Comparison of ENCODE assay signal across 18 cellular contexts in genomic region chrX:42710452-42710851, GRCh38.
DNase-seq lines count a peak whose midpoint lies in the region; ATAC-seq and TF ChIP-seq lines count a peak whose summit lies in the region.
"Had no signal": no experiment of that assay in that cellular context is flagged by ENCODE, and none has a peak within 500 bp of the region (broad histone marks: within the 10 kb centered on the region; RNA-seq: fewer than 3 reads in every experiment).

No MANE protein-coding gene starts in this region.

- H3K9me3 Mint-ChIP-seq in activated T-cell treated with anti-CD3 and anti-CD28 coated beads, Interleukin-2, amount 50 U/mL, for 72 hours = no peaks in the 10 kb centered on the region
- no peaks in the 10 kb centered on the region for H3K9me3 Mint-ChIP-seq in activated T-cell treated with anti-CD3 and anti-CD28 coated beads, Interleukin-2, amount 50 U/mL, for 4 hours
- H3K9me3 Mint-ChIP-seq: CD4-positive, alpha-beta T cell; CD8-positive, alpha-beta memory T cell had no signal

- H3K4me3 ChIP-seq in KMS-11 (IDR thresholded peaks at IDR 0.05; ENCODE audit: insufficient read depth, low read depth, low read length) (no peak overlapping the region), smooth muscle cell (no peak overlapping the region), GM23248 (no peak overlapping the region), gastrocnemius medialis (no peak overlapping the region)
- H3K4me3 ChIP-seq: BLaER1 had no signal

- H3K9me3 ChIP-seq in smooth muscle cell (replicated peaks; ENCODE audit: low read depth) (no peaks in the 10 kb centered on the region), GM23248 (ENCODE audit: low read depth) (no peaks in the 10 kb centered on the region), gastrocnemius medialis (no peaks in the 10 kb centered on the region)
- H3K9me3 ChIP-seq: BLaER1 had no signal

- H3K36me3 Mint-ChIP-seq in activated T-cell treated with anti-CD3 and anti-CD28 coated beads, Interleukin-2, amount 50 U/mL, for 72 hours (ENCODE audit: insufficient read depth in 2 of 2) = no peaks in the 10 kb centered on the region
- no peaks in the 10 kb centered on the region for H3K36me3 Mint-ChIP-seq in activated T-cell treated with anti-CD3 and anti-CD28 coated beads, Interleukin-2, amount 50 U/mL, for 4 hours (ENCODE audit: insufficient read depth)

- in situ Hi-C loops in GM23248 (cut with MboI) = no loop called here
- in situ Hi-C loops in gastrocnemius medialis (cut with MboI; ENCODE audit: low sequenced_read_pairs in 4 of 4) = no loop called here

- H3K27me3 ChIP-seq in KMS-11 (ENCODE audit: insufficient read depth, low read depth) (no peaks in the 10 kb centered on the region), smooth muscle cell (ENCODE audit: low read depth) (no peaks in the 10 kb centered on the region), GM23248 (replicated peaks; ENCODE audit: insufficient read depth) (no peaks in the 10 kb centered on the region), gastrocnemius medialis (no peaks in the 10 kb centered on the region)

- no peak for DNase-seq in activated T-cell treated with anti-CD3 and anti-CD28 coated beads, Interleukin-2, amount 50 U/mL, for 72 hours
- DNase-seq in activated T-cell treated with anti-CD3 and anti-CD28 coated beads, Interleukin-2, amount 50 U/mL, for 4 hours = no peak
- no peak for DNase-seq in smooth muscle cell (lab: John Stamatoyannopoulos, UW; ENCODE audit: unreplicated experiment)
- DNase-seq in activated gamma-delta T cell treated with Interleukin-2 at 50 U/mL for 16 hours = no peak
- DNase-seq in GM23248 = no peak
- DNase-seq in gastrocnemius medialis = no peak
- DNase-seq: CD4-positive, alpha-beta T cell; CD8-positive, alpha-beta memory T cell; DMS 273 treated with DMSO at 0.1 percent for 48 hours; DMS79; GF-D8; H7 had no signal

- H3K4me3 Mint-ChIP-seq in activated T-cell treated with anti-CD3 and anti-CD28 coated beads, Interleukin-2, amount 50 U/mL, for 72 hours = no peak overlapping the region
- no peak overlapping the region for H3K4me3 Mint-ChIP-seq in activated T-cell treated with anti-CD3 and anti-CD28 coated beads, Interleukin-2, amount 50 U/mL, for 4 hours
- H3K4me3 Mint-ChIP-seq: B cell; CD4-positive, alpha-beta T cell; CD8-positive, alpha-beta memory T cell had no signal

- no peaks in the 10 kb centered on the region for H3K36me3 ChIP-seq in KMS-11 (ENCODE audit: insufficient read depth)
- H3K36me3 ChIP-seq in smooth muscle cell (ENCODE audit: low read depth) = no peaks in the 10 kb centered on the region
- H3K36me3 ChIP-seq in GM23248 (ENCODE audit: low read depth) = no peaks in the 10 kb centered on the region
- no peaks in the 10 kb centered on the region for H3K36me3 ChIP-seq in gastrocnemius medialis
- H3K36me3 ChIP-seq: BLaER1 had no signal

- H3F3A ChIP-seq in smooth muscle cell (ENCODE audit: low read depth) = no peaks in the 10 kb centered on the region
- no peaks in the 10 kb centered on the region for H3F3A ChIP-seq in GM23248 (ENCODE audit: insufficient read depth)

- H2AFZ ChIP-seq in KMS-11 (ENCODE audit: low read depth) (0 out of 2 replicates have a peak overlapping the region, but pooled peaks have one; percentile 14), smooth muscle cell (ENCODE audit: low read depth) (peak overlapping the region; percentile 67), GM23248 (no peak overlapping the region)

- peaks cover 6% of the 10 kb centered on the region for H3K27me3 Mint-ChIP-seq in activated T-cell treated with anti-CD3 and anti-CD28 coated beads, Interleukin-2, amount 50 U/mL, for 72 hours (ENCODE audit: low read depth)
- no peaks in the 10 kb centered on the region for H3K27me3 Mint-ChIP-seq in activated T-cell treated with anti-CD3 and anti-CD28 coated beads, Interleukin-2, amount 50 U/mL, for 4 hours (ENCODE audit: low read depth)
- H3K27me3 Mint-ChIP-seq: B cell; CD4-positive, alpha-beta T cell had no signal

- no peak for TF ChIP-seq CTCF in KMS-11 (conservative IDR thresholded peaks at IDR 0.05; ENCODE audit: low read depth, low read length)
- TF ChIP-seq CTCF in smooth muscle cell (IDR thresholded peaks at IDR 0.05; ENCODE audit: borderline replicate concordance, insufficient read depth, poor library complexity, severe bottlenecking) = no peak
- no peak for TF ChIP-seq CTCF in gastrocnemius medialis (IDR thresholded peaks at IDR 0.05 in 4 of 5, conservative IDR thresholded peaks at IDR 0.05 in 1 of 5)

- intact Hi-C loops in gastrocnemius medialis (cut with DNase I; ENCODE audit: low total_unique reads) = no loop called here

- no peaks in the 10 kb centered on the region for H3K4me1 Mint-ChIP-seq in activated T-cell treated with anti-CD3 and anti-CD28 coated beads, Interleukin-2, amount 50 U/mL, for 72 hours (ENCODE audit: low read depth)
- peaks cover 8% of the 10 kb centered on the region for H3K4me1 Mint-ChIP-seq in activated T-cell treated with anti-CD3 and anti-CD28 coated beads, Interleukin-2, amount 50 U/mL, for 4 hours (ENCODE audit: low read depth)

- H3K27ac ChIP-seq in KMS-11 = no peak overlapping the region
- H3K27ac ChIP-seq in smooth muscle cell (ENCODE audit: low read depth) = no peak overlapping the region
- H3K27ac ChIP-seq in GM23248 = no peak overlapping the region
- no peak overlapping the region for H3K27ac ChIP-seq in gastrocnemius medialis
- H3K27ac ChIP-seq: 22Rv1, BLaER1, C4-2B had no signal

- H3K9me2 ChIP-seq in GM23248 (ENCODE audit: insufficient read depth) = no peaks in the 10 kb centered on the region

- H3K27ac Mint-ChIP-seq in activated T-cell treated with anti-CD3 and anti-CD28 coated beads, Interleukin-2, amount 50 U/mL, for 72 hours = peak overlapping the region; percentile 75
- H3K27ac Mint-ChIP-seq: B cell; CD4-positive, alpha-beta T cell had no signal

- ATAC-seq in activated T-cell treated with anti-CD3 and anti-CD28 coated beads, Interleukin-2, amount 50 U/mL, for 72 hours (replicated peaks in 1 of 2) = no peak
- ATAC-seq in activated T-cell treated with anti-CD3 and anti-CD28 coated beads, Interleukin-2, amount 50 U/mL, for 4 hours = no peak
- no peak for ATAC-seq in gastrocnemius medialis
- ATAC-seq: HCT116 had no signal

- H3K4me1 ChIP-seq in KMS-11 (ENCODE audit: low read depth, poor library complexity, severe bottlenecking) (peaks cover 16% of the 10 kb centered on the region), smooth muscle cell (ENCODE audit: low read depth) (peaks cover 10% of the 10 kb centered on the region), GM23248 (ENCODE audit: insufficient read depth) (no peaks in the 10 kb centered on the region), gastrocnemius medialis (no peaks in the 10 kb centered on the region)
- H3K4me1 ChIP-seq: BLaER1 had no signal

- WGBS in smooth muscle cell (ENCODE audit: low lambda C conversion rate) = 77% methylated on average over 2 of the region's 2 CpGs
- 48 to 49% methylated on average over 2 of the region's 2 CpGs for WGBS in GM23248 (ENCODE audit: low coverage in 1 of 2, low lambda C conversion rate in 2 of 2, missing lambda C conversion rate in 2 of 2), 2 experiments

- no peaks in the 10 kb centered on the region for H4K20me1 ChIP-seq in KMS-11 (ENCODE audit: insufficient read depth)
- H4K20me1 ChIP-seq in smooth muscle cell (ENCODE audit: low read depth) = no peaks in the 10 kb centered on the region
- H4K20me1 ChIP-seq in GM23248 (ENCODE audit: insufficient read depth) = no peaks in the 10 kb centered on the region
- H4K20me1 ChIP-seq: BLaER1 had no signal

- no peak overlapping the region for H3K9ac ChIP-seq in KMS-11
- H3K9ac ChIP-seq in smooth muscle cell (ENCODE audit: low read depth) = no peak overlapping the region
- no peak overlapping the region for H3K9ac ChIP-seq in GM23248
- H3K9ac ChIP-seq: BLaER1 had no signal

- peak overlapping the region; percentile 45; the same call in 1 of the 2 replicates for H3K4me2 ChIP-seq in KMS-11
- no peak overlapping the region for H3K4me2 ChIP-seq in smooth muscle cell
- H3K4me2 ChIP-seq in GM23248 (ENCODE audit: unreplicated experiment) = no peak overlapping the region
- H3K4me2 ChIP-seq: BLaER1 had no signal

- H3K79me2 ChIP-seq in KMS-11 (ENCODE audit: insufficient read depth, low read depth) = no peaks in the 10 kb centered on the region
- no peaks in the 10 kb centered on the region for H3K79me2 ChIP-seq in smooth muscle cell (ENCODE audit: low read depth)
- no peaks in the 10 kb centered on the region for H3K79me2 ChIP-seq in GM23248 (ENCODE audit: insufficient read depth)

- TF ChIP-seq POLR2A in gastrocnemius medialis (IDR thresholded peaks at IDR 0.05) = no peak
